ENCODE assay signal across 12 cellular contexts in the genomic region with DNA sequence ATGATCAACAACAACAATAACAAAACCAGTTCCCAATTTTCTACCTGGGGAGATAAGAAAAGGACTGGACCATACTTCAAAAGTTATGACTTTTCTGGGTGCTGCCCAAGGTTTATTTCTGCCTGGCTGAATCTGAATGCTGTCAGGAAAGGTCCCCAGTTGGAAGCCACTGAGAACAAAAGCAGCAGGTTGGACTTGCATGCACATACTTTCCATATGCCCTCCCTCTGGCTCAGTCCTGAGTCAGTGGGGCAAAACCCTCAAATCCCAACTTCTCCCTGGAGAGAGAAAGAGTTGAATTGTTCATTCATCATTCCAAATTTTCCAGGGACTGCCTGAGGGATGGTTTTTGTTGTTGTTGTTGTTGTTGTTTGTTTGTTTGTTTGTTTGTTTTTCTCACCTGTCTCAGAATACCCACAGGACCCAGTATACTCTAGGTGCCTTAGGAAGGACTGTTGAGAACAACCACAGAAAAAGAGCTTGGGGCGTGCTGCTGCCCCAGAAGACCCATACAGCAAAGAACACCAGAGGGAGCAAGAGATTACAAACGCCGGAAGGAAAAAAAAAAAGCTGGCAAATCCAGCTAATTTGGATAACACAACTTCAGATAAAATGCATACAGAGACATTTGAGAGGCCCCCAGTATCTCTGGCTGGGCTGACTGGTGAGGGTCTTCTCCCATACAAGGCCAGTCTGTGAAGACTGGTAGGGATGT.
DNase-seq lines count a peak whose midpoint lies in the region; ATAC-seq and TF ChIP-seq lines count a peak whose summit lies in the region.
"Had no signal": no experiment of that assay in that cellular context is flagged by ENCODE, and none has a peak within 500 bp of the region (broad histone marks: within the 10 kb centered on the region; RNA-seq: fewer than 3 reads in every experiment).

No MANE protein-coding gene starts in this region.

- peaks cover 92% of the 10 kb centered on the region for H3K27me3 Mint-ChIP-seq in MCF 10A (ENCODE audit: insufficient read depth, unreplicated experiment)
- peaks cover 4% of the 10 kb centered on the region for H3K27me3 Mint-ChIP-seq in type B pancreatic cell
- H3K27me3 Mint-ChIP-seq: CD4-positive, CD25-positive, alpha-beta regulatory T cell had no signal

- no peaks in the 10 kb centered on the region for H4K20me1 ChIP-seq in OCI-LY1 (ENCODE audit: insufficient read depth, low read length)

- H3K9ac ChIP-seq in OCI-LY1 (ENCODE audit: low read length), result no peak overlapping the region

- H3K9me3 Mint-ChIP-seq in MCF 10A (ENCODE audit: unreplicated experiment), result no peaks in the 10 kb centered on the region
- H3K9me3 Mint-ChIP-seq in type B pancreatic cell, result no peaks in the 10 kb centered on the region

- H3K9me3 ChIP-seq in breast epithelium, result no peaks in the 10 kb centered on the region
- H3K9me3 ChIP-seq in OCI-LY1 (ENCODE audit: low read length), result no peaks in the 10 kb centered on the region

- H3K4me1 ChIP-seq in breast epithelium, result no peaks in the 10 kb centered on the region
- no peaks in the 10 kb centered on the region for H3K4me1 ChIP-seq in OCI-LY1 (ENCODE audit: insufficient read depth, low read length, severe bottlenecking)

- H3K4me1 Mint-ChIP-seq in MCF 10A (ENCODE audit: insufficient read depth, unreplicated experiment), result no peaks in the 10 kb centered on the region
- H3K4me1 Mint-ChIP-seq in type B pancreatic cell (ENCODE audit: unreplicated experiment), result no peaks in the 10 kb centered on the region
- H3K4me1 Mint-ChIP-seq: CD4-positive, CD25-positive, alpha-beta regulatory T cell; naive B cell; stimulated activated memory B cell treated with anti-CD40 and anti-IgM and Interleukin-4, amounts not matched to agents 10 μg/mL and 1 μg/mL and 100 μg/mL, for 72 hours had no signal

- no peak overlapping the region for H3K27ac ChIP-seq in breast epithelium
- no peak overlapping the region for H3K27ac ChIP-seq in OCI-LY1 (ENCODE audit: low read depth, low read length, poor library complexity, severe bottlenecking)

- H3K27me3 ChIP-seq in breast epithelium (no peaks in the 10 kb centered on the region), OCI-LY1 (ENCODE audit: insufficient read depth, low read length) (no peaks in the 10 kb centered on the region)

- TF ChIP-seq POLR2A in breast epithelium (IDR thresholded peaks at IDR 0.05), result no peak

- no peaks in the 10 kb centered on the region for H3F3A ChIP-seq in OCI-LY1 (ENCODE audit: insufficient read depth, low read length)

- no peaks in the 10 kb centered on the region for H3K36me3 Mint-ChIP-seq in MCF 10A (ENCODE audit: insufficient read depth, unreplicated experiment)
- no peaks in the 10 kb centered on the region for H3K36me3 Mint-ChIP-seq in type B pancreatic cell
- H3K36me3 Mint-ChIP-seq: CD4-positive, CD25-positive, alpha-beta regulatory T cell; naive B cell; stimulated activated memory B cell treated with anti-CD40 and anti-IgM and Interleukin-4, amounts not matched to agents 10 μg/mL and 1 μg/mL and 100 μg/mL, for 72 hours had no signal

- no peak overlapping the region for H3K4me3 Mint-ChIP-seq in MCF 10A (ENCODE audit: unreplicated experiment)
- no peak overlapping the region for H3K4me3 Mint-ChIP-seq in type B pancreatic cell
- H3K4me3 Mint-ChIP-seq: CD4-positive, CD25-positive, alpha-beta regulatory T cell; naive B cell; stimulated activated memory B cell treated with anti-CD40 and anti-IgM and Interleukin-4, amounts not matched to agents 10 μg/mL and 1 μg/mL and 100 μg/mL, for 72 hours had no signal

- intact Hi-C loops in MCF 10A (cut with micrococcal nuclease), result loop anchor here (1.0 to 10.0 kb wide), 4 partner anchors 100 to 497 kb away; a partner anchor contains a TSS
- intact Hi-C loops in breast epithelium (cut with DNase I; ENCODE audit: low total_unique reads), result no loop called here
- intact Hi-C loops in sciatic nerve (cut with DNase I), result no loop called here

- POLR2A ChIA-PET in MCF 10A (lab: Yijun Ruan, JAX), result interaction anchor here (1.5 kb wide), 1 partner anchor 19 kb away, joined by 4 read pairs; no protein-coding TSS in a partner anchor

- H3K9me2 ChIP-seq in OCI-LY1 (ENCODE audit: low read depth, low read length), result no peaks in the 10 kb centered on the region

- no peak overlapping the region for H3K4me3 ChIP-seq in breast epithelium
- H3K4me3 ChIP-seq in OCI-LY1 (ENCODE audit: low read depth, low read length, poor library complexity, severe bottlenecking), result no peak overlapping the region

- H3K4me2 ChIP-seq in OCI-LY1 (ENCODE audit: low read length), result no peak overlapping the region

- CTCF ChIA-PET in MCF 10A (lab: Yijun Ruan, JAX), result interaction anchor here (0.5 to 1.8 kb wide), 13 partner anchors 9 to 491 kb away, joined by 3 to 11 read pairs (median 4); no protein-coding TSS in a partner anchor

- no peak overlapping the region for H2AFZ ChIP-seq in OCI-LY1 (ENCODE audit: low read length)

- DNase-seq in MCF 10A (ENCODE audit: unreplicated experiment) (peak; percentile 55), breast epithelium (ENCODE audit: low spot score in 2 of 2) (no peak), fibroblast of peridontal ligament (ENCODE audit: extremely low read depth) (peak; percentile 14), type B pancreatic cell (ENCODE audit: extremely low spot score, unreplicated experiment) (no peak), sciatic nerve (ENCODE audit: low spot score) (no peak)
- no peak for DNase-seq in activated naive CD4-positive, alpha-beta T cell (lab: John Stamatoyannopoulos, UW)
- DNase-seq: CD4-positive, CD25-positive, alpha-beta regulatory T cell; naive B cell; SHP77 had no signal

- ATAC-seq in sciatic nerve, result no peak
- ATAC-seq in GM18870 (IDR thresholded peaks at IDR 0.05; ENCODE audit: unreplicated experiment), result no peak
- ATAC-seq: stimulated activated memory B cell treated with anti-CD40 and anti-IgM and Interleukin-4, amounts not matched to agents 10 μg/mL and 1 μg/mL and 100 μg/mL, for 72 hours had no signal

- TF ChIP-seq CTCF in MCF 10A (IDR thresholded peaks at IDR 0.05; ENCODE audit: unreplicated experiment) (peak; percentile 0), breast epithelium (IDR thresholded peaks at IDR 0.05) (no peak), OCI-LY1 (IDR thresholded peaks at IDR 0.05; ENCODE audit: low read length) (peak; percentile 15; the same call in 1 of the 2 replicates), type B pancreatic cell (conservative IDR thresholded peaks at IDR 0.05) (peak; percentile 61)

- no TSS peak for BruUV-seq in MCF 10A (replicated peaks; lab: Mats Ljungman, UMichigan)

- no peaks in the 10 kb centered on the region for H3K79me2 ChIP-seq in OCI-LY1 (ENCODE audit: insufficient read depth, low read length)

- H3K36me3 ChIP-seq in breast epithelium (no peaks in the 10 kb centered on the region), OCI-LY1 (ENCODE audit: insufficient read depth, low read length) (no peaks in the 10 kb centered on the region)

- H3K27ac Mint-ChIP-seq in MCF 10A (ENCODE audit: low read depth, unreplicated experiment), result no peak overlapping the region
- no peak overlapping the region for H3K27ac Mint-ChIP-seq in type B pancreatic cell
- H3K27ac Mint-ChIP-seq: CD4-positive, CD25-positive, alpha-beta regulatory T cell; naive B cell; stimulated activated memory B cell treated with anti-CD40 and anti-IgM and Interleukin-4, amounts not matched to agents 10 μg/mL and 1 μg/mL and 100 μg/mL, for 72 hours had no signal

Comparison
In these comparisons a context has a peak if more than half of its experiments do, and no peak if none do; other contexts are left out.
1. DNase-seq: peak in MCF 10A (single experiment) and fibroblast of peridontal ligament (single experiment); none in breast epithelium (0 of 2), type B pancreatic cell (single experiment), activated naive CD4-positive, alpha-beta T cell (0 of 4) and sciatic nerve (single experiment).
2. CTCF ChIP-seq: peak in MCF 10A (single experiment), OCI-LY1 (single experiment) and type B pancreatic cell (single experiment); none in breast epithelium (0 of 3).